8 cellular contexts compared by ENCODE assay signal in the genomic region with DNA sequence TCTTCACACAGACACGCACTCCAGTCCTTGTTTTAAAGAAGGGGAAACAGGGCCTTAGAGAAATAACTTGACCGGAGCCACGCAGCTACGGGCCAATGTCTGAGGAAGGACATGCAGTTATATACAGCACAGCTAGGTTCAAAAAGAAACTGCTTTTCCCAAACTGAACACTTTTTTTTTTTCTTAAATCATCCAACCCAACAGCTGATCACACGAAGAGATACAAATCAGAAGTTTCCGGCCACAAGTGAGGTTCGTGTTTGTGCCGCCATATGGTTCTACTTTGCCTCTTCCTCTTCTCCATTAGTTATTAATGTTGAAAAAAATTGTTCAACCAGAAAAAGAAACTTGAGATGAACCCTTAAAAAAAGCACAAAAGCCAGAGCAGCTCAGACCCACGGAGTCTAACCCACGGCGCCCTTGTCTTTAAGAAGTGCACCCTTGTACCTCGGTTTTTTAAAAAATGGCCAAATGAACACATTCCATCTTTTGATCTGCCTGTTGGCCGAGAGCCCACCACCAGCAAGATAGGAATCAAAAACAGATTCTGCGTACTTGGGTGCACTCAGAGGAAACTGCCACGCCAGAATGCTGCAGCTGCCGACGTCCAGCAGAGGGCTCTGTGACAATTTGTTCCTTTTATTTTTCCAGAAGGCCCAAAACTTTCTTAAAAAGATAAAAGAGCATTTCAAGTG.
DNase-seq lines count a peak whose midpoint lies in the region; ATAC-seq, FAIRE-seq and TF ChIP-seq lines count a peak whose summit lies in the region.

No MANE protein-coding gene starts in this region.

- peak; percentile 54 for ATAC-seq in HG03571 (IDR thresholded peaks at IDR 0.05; ENCODE audit: unreplicated experiment)
- peak; percentile 84 for ATAC-seq in K562

- peak; percentile 79 to 85 for TF ChIP-seq RAD21 in K562 (CRISPR knock-in tag; conservative IDR thresholded peaks at IDR 0.05 in 1 of 2, IDR thresholded peaks at IDR 0.05 in 1 of 2)

- TF ChIP-seq EP300 in K562 (IDR thresholded peaks at IDR 0.05; ENCODE audit: low read length), result peak; percentile 61

- H3K4me2 ChIP-seq in K562 (ENCODE audit: insufficient read depth, low read length), result peak overlapping the region; percentile 69

- in situ Hi-C loops in ACHN (cut with HindIII; ENCODE audit: low pct_ligation_motif_present, low pct_unique_long_range_greater_than_20kb, low sequenced_read_pairs) (no loop called here), K562 (cut with MboI) (no loop called here)

- H3K27ac ChIP-seq in K562 (ENCODE audit: extremely low read depth, low read depth, low read length), result peak overlapping the region; percentile 69

- POLR2A ChIA-PET in K562 (lab: Yijun Ruan, JAX), result interaction anchor here (0.5 to 1.2 kb wide), 9 partner anchors 8 to 263 kb away, joined by 3 to 4 read pairs (median 3); no protein-coding TSS in a partner anchor

- H3K4me3 ChIP-seq in K562, result no peak overlapping the region; the same call in 1 of the 2 replicates

- peak; percentile 40 for DNase-seq in ACHN
- peak; percentile 57 for DNase-seq in GM18507 (ENCODE audit: extremely low spot score, insufficient read length, low read depth)
- peak; percentile 58 for DNase-seq in T-helper 22 cell (ENCODE audit: low read depth)
- peak; percentile 60 to 77 (median 68) for DNase-seq in K562 (ENCODE audit: extremely low read depth in 1 of 4, low spot score in 3 of 4)
- peak; percentile 90 for DNase-seq in iris pigment epithelial cell (ENCODE audit: low read depth)
- peak; percentile 31 to 46 for DNase-seq in stimulated activated CD4-positive, alpha-beta T cell treated with anti-CD3 and anti-CD28 coated beads, Interleukin-15, amount 100 ng/mL, for 48 hours (ENCODE audit: low read depth in 2 of 2)
- DNase-seq in RCC 7860 (ENCODE audit: low spot score), result no peak

- no peaks in the 10 kb centered on the region for H3K9me3 ChIP-seq in K562 (replicated peaks; ENCODE audit: control insufficient read depth, insufficient read depth, low read depth, low read length)

- FAIRE-seq in GM18507 (lab: Jason Lieb, UNC), result peak; percentile 93
- FAIRE-seq in K562 (lab: Jason Lieb, UNC), result peak; percentile 91
- no peak for FAIRE-seq in RCC 7860 (lab: Jason Lieb, UNC)

- H3K4me1 ChIP-seq in K562 (replicated peaks in 1 of 2; ENCODE audit: control insufficient read depth in 2 of 2, insufficient read depth in 2 of 2, low read length in 2 of 2), result peaks cover 22 to 31% of the 10 kb centered on the region in 2 experiments

- 15% methylated on average over 17 of the region's 17 CpGs for WGBS in K562 (ENCODE audit: insufficient coverage, low coverage, missing lambda C conversion rate)

- H3K9ac ChIP-seq in K562 (ENCODE audit: insufficient read depth in 1 of 2, low read depth in 2 of 2, low read length in 2 of 2), result peak overlapping the region; percentile 48 to 77; a peak in 3 of 4 replicates

- peaks cover 19% of the 10 kb centered on the region; the same call in 1 of the 2 replicates for H4K20me1 ChIP-seq in K562 (replicated peaks; ENCODE audit: control insufficient read depth, insufficient read depth, low read length)

- no peak for TF ChIP-seq POLR2A in K562 (conservative IDR thresholded peaks at IDR 0.05)

- no peaks in the 10 kb centered on the region for H3K9me1 ChIP-seq in K562 (ENCODE audit: control insufficient read depth, insufficient read depth, low read length)

- intact Hi-C loops in K562 (cut with micrococcal nuclease), result loop anchor here (1.0 to 5.0 kb wide), 2 partner anchors 191 to 260 kb away; no protein-coding TSS in a partner anchor

- peaks cover 41% of the 10 kb centered on the region for H3K79me2 ChIP-seq in K562 (ENCODE audit: control insufficient read depth, insufficient read depth, low read length)

- H3K36me3 ChIP-seq in K562 (ENCODE audit: control insufficient read depth, insufficient read depth, low read length), result peaks cover 3% of the 10 kb centered on the region; the same call in 2 of the 3 replicates

- no peaks in the 10 kb centered on the region for H3K27me3 ChIP-seq in K562 (ENCODE audit: control insufficient read depth in 2 of 2, insufficient read depth in 2 of 2, low read length in 2 of 2)

- peak overlapping the region; percentile 73 for H2AFZ ChIP-seq in K562 (ENCODE audit: low read depth, low read length)

- no TSS peak for BruUV-seq in K562 (replicated peaks; lab: Mats Ljungman, UMichigan)

- CTCF ChIA-PET in K562 (lab: Yijun Ruan, JAX; ENCODE audit: low intra/inter-chr PET ratio), result interaction anchor here (1.4 to 2.5 kb wide), 4 partner anchors 191 to 263 kb away, joined by 9 to 15 read pairs (median 12); no protein-coding TSS in a partner anchor

- TF ChIP-seq CTCF in K562 (IDR thresholded peaks at IDR 0.05 in 2 of 3, conservative IDR thresholded peaks at IDR 0.05 in 1 of 3; ENCODE audit: insufficient read depth in 2 of 3, low read depth in 1 of 3, low read length in 3 of 3), result peak; percentile 83 to 96 (median 95)

TF ChIP-seq in K562, 482 proteins besides CTCF, POLR2A, EP300 and RAD21 (continues in another document):
- TF ChIP-seq IFI16 (CRISPR knock-in tag; IDR thresholded peaks at IDR 0.05), result no peak
- TF ChIP-seq ZNF408 (CRISPR knock-in tag; IDR thresholded peaks at IDR 0.05; ENCODE audit: low read depth), result no peak
- peak in 1 of 2 experiments; percentile 53; a peak in 1 of 4 replicates for TF ChIP-seq RCOR1 (IDR thresholded peaks at IDR 0.05; ENCODE audit: borderline replicate concordance in 1 of 2, low read depth in 2 of 2, low read length in 2 of 2)
- TF ChIP-seq NEUROD1 (IDR thresholded peaks at IDR 0.05; ENCODE audit: borderline replicate concordance, low read depth, low read length, partially characterized antibody), result peak; percentile 34
- peak; percentile 61; the same call in 1 of the 2 replicates for TF ChIP-seq SMARCE1 (IDR thresholded peaks at IDR 0.05)
- no peak for TF ChIP-seq ZNF830 (CRISPR knock-in tag; IDR thresholded peaks at IDR 0.05)
- no peak for TF ChIP-seq PHB (CRISPR knock-in tag; IDR thresholded peaks at IDR 0.05)
- peak; percentile 74 for TF ChIP-seq CXXC5 (CRISPR knock-in tag; IDR thresholded peaks at IDR 0.05)
- TF ChIP-seq, protein P1, sequence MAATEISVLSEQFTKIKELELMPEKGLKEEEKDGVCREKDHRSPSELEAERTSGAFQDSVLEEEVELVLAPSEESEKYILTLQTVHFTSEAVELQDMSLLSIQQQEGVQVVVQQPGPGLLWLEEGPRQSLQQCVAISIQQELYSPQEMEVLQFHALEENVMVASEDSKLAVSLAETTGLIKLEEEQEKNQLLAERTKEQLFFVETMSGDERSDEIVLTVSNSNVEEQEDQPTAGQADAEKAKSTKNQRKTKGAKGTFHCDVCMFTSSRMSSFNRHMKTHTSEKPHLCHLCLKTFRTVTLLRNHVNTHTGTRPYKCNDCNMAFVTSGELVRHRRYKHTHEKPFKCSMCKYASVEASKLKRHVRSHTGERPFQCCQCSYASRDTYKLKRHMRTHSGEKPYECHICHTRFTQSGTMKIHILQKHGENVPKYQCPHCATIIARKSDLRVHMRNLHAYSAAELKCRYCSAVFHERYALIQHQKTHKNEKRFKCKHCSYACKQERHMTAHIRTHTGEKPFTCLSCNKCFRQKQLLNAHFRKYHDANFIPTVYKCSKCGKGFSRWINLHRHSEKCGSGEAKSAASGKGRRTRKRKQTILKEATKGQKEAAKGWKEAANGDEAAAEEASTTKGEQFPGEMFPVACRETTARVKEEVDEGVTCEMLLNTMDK (IDR thresholded peaks at IDR 0.05; ENCODE audit: borderline replicate concordance, insufficient read depth, low read depth, low read length, poor library complexity, severe bottlenecking), result peak; percentile 54
- TF ChIP-seq, protein P2, sequence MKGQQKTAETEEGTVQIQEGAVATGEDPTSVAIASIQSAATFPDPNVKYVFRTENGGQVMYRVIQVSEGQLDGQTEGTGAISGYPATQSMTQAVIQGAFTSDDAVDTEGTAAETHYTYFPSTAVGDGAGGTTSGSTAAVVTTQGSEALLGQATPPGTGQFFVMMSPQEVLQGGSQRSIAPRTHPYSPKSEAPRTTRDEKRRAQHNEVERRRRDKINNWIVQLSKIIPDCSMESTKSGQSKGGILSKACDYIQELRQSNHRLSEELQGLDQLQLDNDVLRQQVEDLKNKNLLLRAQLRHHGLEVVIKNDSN (CRISPR knock-in tag; IDR thresholded peaks at IDR 0.05), result no peak
- TF ChIP-seq, protein P3, sequence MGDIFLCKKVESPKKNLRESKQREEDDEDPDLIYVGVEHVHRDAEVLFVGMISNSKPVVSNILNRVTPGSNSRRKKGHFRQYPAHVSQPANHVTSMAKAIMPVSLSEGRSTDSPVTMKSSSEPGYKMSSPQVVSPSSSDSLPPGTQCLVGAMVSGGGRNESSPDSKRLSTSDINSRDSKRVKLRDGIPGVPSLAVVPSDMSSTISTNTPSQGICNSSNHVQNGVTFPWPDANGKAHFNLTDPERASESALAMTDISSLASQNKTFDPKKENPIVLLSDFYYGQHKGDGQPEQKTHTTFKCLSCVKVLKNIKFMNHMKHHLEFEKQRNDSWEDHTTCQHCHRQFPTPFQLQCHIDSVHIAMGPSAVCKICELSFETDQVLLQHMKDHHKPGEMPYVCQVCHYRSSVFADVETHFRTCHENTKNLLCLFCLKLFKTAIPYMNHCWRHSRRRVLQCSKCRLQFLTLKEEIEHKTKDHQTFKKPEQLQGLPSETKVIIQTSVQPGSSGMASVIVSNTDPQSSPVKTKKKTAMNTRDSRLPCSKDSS (IDR thresholded peaks at IDR 0.05; ENCODE audit: low read depth, partially characterized antibody), result no peak
- no peak for TF ChIP-seq ZNF146 (CRISPR knock-in tag; IDR thresholded peaks at IDR 0.05; ENCODE audit: unreplicated experiment)
- peak; percentile 91 for TF ChIP-seq ETV1 (tag; conservative IDR thresholded peaks at IDR 0.05; ENCODE audit: low read depth)
- TF ChIP-seq NFIC (IDR thresholded peaks at IDR 0.05), result peak; percentile 82
- TF ChIP-seq PCBP1 (IDR thresholded peaks at IDR 0.05; ENCODE audit: low read depth, low read length, poor library complexity, severe bottlenecking), result no peak
- TF ChIP-seq ZNF24 (IDR thresholded peaks at IDR 0.05), result no peak
- no peak for TF ChIP-seq ETV6 (IDR thresholded peaks at IDR 0.05; ENCODE audit: borderline replicate concordance in 1 of 2, low read depth in 2 of 2, low read length in 1 of 2)
- no peak for TF ChIP-seq ETV6 (CRISPR knock-in tag; IDR thresholded peaks at IDR 0.05; ENCODE audit: borderline replicate concordance)
- TF ChIP-seq MTA3 (IDR thresholded peaks at IDR 0.05; ENCODE audit: borderline replicate concordance), result peak; percentile 19; the same call in 1 of the 2 replicates
